ENCODE assay signal across 1 cellular context in the genomic region with DNA sequence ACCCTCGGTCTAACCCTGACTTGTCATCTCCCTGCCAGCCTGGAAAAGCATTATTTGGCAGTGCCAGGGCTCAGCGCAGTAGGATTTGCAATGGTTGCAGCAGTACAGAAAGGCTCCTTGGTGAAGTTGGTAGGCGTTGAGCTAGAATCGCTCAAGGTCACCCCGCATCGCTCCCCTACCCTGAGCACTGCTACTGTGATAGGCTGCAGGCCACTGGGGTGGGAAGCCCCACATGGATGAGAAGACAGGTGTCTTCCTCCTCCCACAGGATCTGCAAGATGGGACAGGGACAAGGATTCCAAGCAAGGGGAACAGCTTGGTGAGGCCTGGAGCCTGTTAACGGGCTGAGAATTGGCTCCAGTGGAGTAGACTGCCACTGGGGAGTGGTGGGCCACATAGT.
TF ChIP-seq lines count a peak whose summit lies in the region.

No MANE protein-coding gene starts in this region.

TF ChIP-seq in GM12878, 131 proteins besides CTCF, POLR2A, EP300 and RAD21:
- TF ChIP-seq TCF7 (IDR thresholded peaks at IDR 0.05; ENCODE audit: borderline replicate concordance) (no peak), BCL3 (IDR thresholded peaks at IDR 0.05; ENCODE audit: borderline replicate concordance, insufficient read depth, low read depth, low read length, poor library complexity, severe bottlenecking) (peak; percentile 94), NKRF (conservative IDR thresholded peaks at IDR 0.05) (no peak)
- TF ChIP-seq, protein P1, sequence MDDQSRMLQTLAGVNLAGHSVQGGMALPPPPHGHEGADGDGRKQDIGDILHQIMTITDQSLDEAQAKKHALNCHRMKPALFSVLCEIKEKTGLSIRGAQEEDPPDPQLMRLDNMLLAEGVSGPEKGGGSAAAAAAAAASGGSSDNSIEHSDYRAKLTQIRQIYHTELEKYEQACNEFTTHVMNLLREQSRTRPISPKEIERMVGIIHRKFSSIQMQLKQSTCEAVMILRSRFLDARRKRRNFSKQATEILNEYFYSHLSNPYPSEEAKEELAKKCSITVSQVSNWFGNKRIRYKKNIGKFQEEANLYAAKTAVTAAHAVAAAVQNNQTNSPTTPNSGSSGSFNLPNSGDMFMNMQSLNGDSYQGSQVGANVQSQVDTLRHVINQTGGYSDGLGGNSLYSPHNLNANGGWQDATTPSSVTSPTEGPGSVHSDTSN (IDR thresholded peaks at IDR 0.05; ENCODE audit: insufficient replicate concordance, low read depth, low read length), result peak; percentile 34
- TF ChIP-seq, protein P2, sequence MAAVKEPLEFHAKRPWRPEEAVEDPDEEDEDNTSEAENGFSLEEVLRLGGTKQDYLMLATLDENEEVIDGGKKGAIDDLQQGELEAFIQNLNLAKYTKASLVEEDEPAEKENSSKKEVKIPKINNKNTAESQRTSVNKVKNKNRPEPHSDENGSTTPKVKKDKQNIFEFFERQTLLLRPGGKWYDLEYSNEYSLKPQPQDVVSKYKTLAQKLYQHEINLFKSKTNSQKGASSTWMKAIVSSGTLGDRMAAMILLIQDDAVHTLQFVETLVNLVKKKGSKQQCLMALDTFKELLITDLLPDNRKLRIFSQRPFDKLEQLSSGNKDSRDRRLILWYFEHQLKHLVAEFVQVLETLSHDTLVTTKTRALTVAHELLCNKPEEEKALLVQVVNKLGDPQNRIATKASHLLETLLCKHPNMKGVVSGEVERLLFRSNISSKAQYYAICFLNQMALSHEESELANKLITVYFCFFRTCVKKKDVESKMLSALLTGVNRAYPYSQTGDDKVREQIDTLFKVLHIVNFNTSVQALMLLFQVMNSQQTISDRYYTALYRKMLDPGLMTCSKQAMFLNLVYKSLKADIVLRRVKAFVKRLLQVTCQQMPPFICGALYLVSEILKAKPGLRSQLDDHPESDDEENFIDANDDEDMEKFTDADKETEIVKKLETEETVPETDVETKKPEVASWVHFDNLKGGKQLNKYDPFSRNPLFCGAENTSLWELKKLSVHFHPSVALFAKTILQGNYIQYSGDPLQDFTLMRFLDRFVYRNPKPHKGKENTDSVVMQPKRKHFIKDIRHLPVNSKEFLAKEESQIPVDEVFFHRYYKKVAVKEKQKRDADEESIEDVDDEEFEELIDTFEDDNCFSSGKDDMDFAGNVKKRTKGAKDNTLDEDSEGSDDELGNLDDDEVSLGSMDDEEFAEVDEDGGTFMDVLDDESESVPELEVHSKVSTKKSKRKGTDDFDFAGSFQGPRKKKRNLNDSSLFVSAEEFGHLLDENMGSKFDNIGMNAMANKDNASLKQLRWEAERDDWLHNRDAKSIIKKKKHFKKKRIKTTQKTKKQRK (IDR thresholded peaks at IDR 0.05; ENCODE audit: low read depth, low read length), result no peak
